17 cellular contexts compared by ENCODE assay signal in genomic region chr11:47908198-47908597, GRCh38.
DNase-seq lines count a peak whose midpoint lies in the region; ATAC-seq and TF ChIP-seq lines count a peak whose summit lies in the region.
"Had no signal": no experiment of that assay in that cellular context is flagged by ENCODE, and none has a peak within 500 bp of the region (broad histone marks: within the 10 kb centered on the region; RNA-seq: fewer than 3 reads in every experiment).

No MANE protein-coding gene starts in this region.

- WGBS in lower leg skin, 2 donors: 59 to 69% methylated on average over 5 of the region's 5 CpGs

- peak overlapping the region; percentile 28 for H3K4me3 Mint-ChIP-seq in activated B cell treated with CpG ODN at 0.5 μM for 24 hours
- H3K4me3 Mint-ChIP-seq in naive thymus-derived CD4-positive, alpha-beta T cell: no peak overlapping the region
- H3K4me3 Mint-ChIP-seq: activated naive CD8-positive, alpha-beta T cell treated with anti-CD3 and anti-CD28 coated beads, Interleukin-2, amount 10 ng/mL, durations not matched to agents 7 days and 5 days had no signal

- peak; percentile 12 for DNase-seq in M059J (ENCODE audit: low read depth)
- DNase-seq in activated B cell treated with CpG ODN at 0.5 μM for 24 hours: no peak
- DNase-seq in naive thymus-derived CD4-positive, alpha-beta T cell: no peak
- no peak for DNase-seq in lower leg skin (ENCODE audit: low spot score in 2 of 2)
- no peak for DNase-seq in NCI-H510A (lab: John Stamatoyannopoulos, UW)
- DNase-seq in NCI-H1436 treated with DMSO at 0.1 percent for 48 hours (lab: John Stamatoyannopoulos, UW): no peak
- DNase-seq: activated naive CD8-positive, alpha-beta T cell treated with anti-CD3 and anti-CD28 coated beads, Interleukin-2, amount 10 ng/mL, durations not matched to agents 7 days and 5 days; KG1; NCI-H2107; psoas muscle; RPMI8226; stimulated activated CD4-positive, alpha-beta T cell treated with anti-CD3 and anti-CD28 coated beads, Interleukin-4, amount 100 ng/mL, for 24 hours; stimulated activated naive CD8-positive, alpha-beta T cell treated with anti-CD3 and anti-CD28 coated beads, Interleukin-15, Interleukin-2, amounts not matched to agents 100 U/mL and 50 U/mL, for 24 hours had no signal

- no peak overlapping the region for H3K4me3 ChIP-seq in naive thymus-derived CD4-positive, alpha-beta T cell (ENCODE audit: low read length)
- H3K4me3 ChIP-seq in lower leg skin (ENCODE audit: low read depth, poor library complexity, severe bottlenecking): no peak overlapping the region
- H3K4me3 ChIP-seq: coronary artery, psoas muscle had no signal

- H3K4me1 ChIP-seq in naive thymus-derived CD4-positive, alpha-beta T cell (ENCODE audit: control insufficient read depth in 2 of 2, insufficient read depth in 2 of 2, low read length in 2 of 2): no peaks in the 10 kb centered on the region
- H3K4me1 ChIP-seq: psoas muscle had no signal

- H3K27me3 ChIP-seq in naive thymus-derived CD4-positive, alpha-beta T cell (ENCODE audit: control insufficient read depth in 2 of 2, insufficient read depth in 2 of 2, low read length in 2 of 2): no peaks in the 10 kb centered on the region

- H3K27ac ChIP-seq in naive thymus-derived CD4-positive, alpha-beta T cell (ENCODE audit: low read depth, low read length): no peak overlapping the region
- H3K27ac ChIP-seq: C4-2B, coronary artery, psoas muscle had no signal

- no peaks in the 10 kb centered on the region for H3K36me3 Mint-ChIP-seq in activated B cell treated with CpG ODN at 0.5 μM for 24 hours (ENCODE audit: low read depth)
- no peaks in the 10 kb centered on the region for H3K36me3 Mint-ChIP-seq in naive thymus-derived CD4-positive, alpha-beta T cell
- H3K36me3 Mint-ChIP-seq: activated naive CD8-positive, alpha-beta T cell treated with anti-CD3 and anti-CD28 coated beads, Interleukin-2, amount 10 ng/mL, durations not matched to agents 7 days and 5 days had no signal

- no peak overlapping the region for H3K27ac Mint-ChIP-seq in activated B cell treated with CpG ODN at 0.5 μM for 24 hours
- no peak overlapping the region for H3K27ac Mint-ChIP-seq in naive thymus-derived CD4-positive, alpha-beta T cell
- H3K27ac Mint-ChIP-seq: activated naive CD8-positive, alpha-beta T cell treated with anti-CD3 and anti-CD28 coated beads, Interleukin-2, amount 10 ng/mL, durations not matched to agents 7 days and 5 days had no signal

- H3K36me3 ChIP-seq in naive thymus-derived CD4-positive, alpha-beta T cell (ENCODE audit: control insufficient read depth in 2 of 3, insufficient read depth in 3 of 3, low read length in 3 of 3): no peaks in the 10 kb centered on the region

- POLR2A ChIA-PET in activated B cell treated with CpG ODN at 0.5 μM for 24 hours (lab: Charles Lee): interaction anchor here (0.7 kb wide), 1 partner anchor 52 kb away, joined by 7 read pairs; no protein-coding TSS in a partner anchor
- POLR2A ChIA-PET in naive thymus-derived CD4-positive, alpha-beta T cell (lab: Charles Lee): interaction anchor here (0.6 to 1.3 kb wide), 2 partner anchors 8 to 48 kb away, joined by 3 to 4 read pairs; no protein-coding TSS in a partner anchor

- intact Hi-C loops in activated B cell treated with CpG ODN at 0.5 μM for 24 hours (cut with micrococcal nuclease): no loop called here
- intact Hi-C loops in naive thymus-derived CD4-positive, alpha-beta T cell (cut with micrococcal nuclease): no loop called here
- intact Hi-C loops in lower leg skin (cut with DNase I; ENCODE audit: low total_unique reads): no loop called here

- TF ChIP-seq CTCF in activated B cell treated with CpG ODN at 0.5 μM for 24 hours (IDR thresholded peaks at IDR 0.05): no peak
- no peak for TF ChIP-seq CTCF in lower leg skin (IDR thresholded peaks at IDR 0.05)

- no peaks in the 10 kb centered on the region for H3K9me3 ChIP-seq in naive thymus-derived CD4-positive, alpha-beta T cell (ENCODE audit: control insufficient read depth in 2 of 3, low read length in 3 of 3)
- H3K9me3 ChIP-seq: psoas muscle had no signal

- H3K27me3 Mint-ChIP-seq in activated B cell treated with CpG ODN at 0.5 μM for 24 hours: no peaks in the 10 kb centered on the region
- peaks cover 0 to 3% (median 0%) of the 10 kb centered on the region in 5 donors for H3K27me3 Mint-ChIP-seq in naive thymus-derived CD4-positive, alpha-beta T cell

- H3K9me3 Mint-ChIP-seq in activated B cell treated with CpG ODN at 0.5 μM for 24 hours: no peaks in the 10 kb centered on the region
- H3K9me3 Mint-ChIP-seq in naive thymus-derived CD4-positive, alpha-beta T cell: no peaks in the 10 kb centered on the region

- peaks cover 29% of the 10 kb centered on the region for H3K4me1 Mint-ChIP-seq in activated B cell treated with CpG ODN at 0.5 μM for 24 hours
- H3K4me1 Mint-ChIP-seq in naive thymus-derived CD4-positive, alpha-beta T cell: peaks cover 0 to 16% (median 5%) of the 10 kb centered on the region in 7 donors

- no peak for TF ChIP-seq POLR2A in lower leg skin (IDR thresholded peaks at IDR 0.05)

- ATAC-seq in GM18858 (IDR thresholded peaks at IDR 0.05; ENCODE audit: unreplicated experiment) (peak; percentile 66), activated B cell treated with CpG ODN at 0.5 μM for 24 hours (ENCODE audit: low read depth) (no peak), HG02623 (IDR thresholded peaks at IDR 0.05; ENCODE audit: unreplicated experiment) (no peak)
- peak; percentile 27 for ATAC-seq in naive thymus-derived CD4-positive, alpha-beta T cell
- ATAC-seq: stimulated activated naive CD8-positive, alpha-beta T cell treated with anti-CD3 and anti-CD28 coated beads, Interleukin-15, Interleukin-2, amounts not matched to agents 100 U/mL and 50 U/mL, for 24 hours had no signal

- CTCF ChIA-PET in activated B cell treated with CpG ODN at 0.5 μM for 24 hours (lab: Charles Lee): no interaction called here
- CTCF ChIA-PET in naive thymus-derived CD4-positive, alpha-beta T cell (lab: Charles Lee): interaction anchor here (1.0 kb wide), 1 partner anchor 19 kb away, joined by 4 read pairs; no protein-coding TSS in a partner anchor

Comparison
In these comparisons a context has a peak if more than half of its experiments do, and no peak if none do; other contexts are left out.
1. ATAC-seq: peak in GM18858 (single experiment) and naive thymus-derived CD4-positive, alpha-beta T cell (single experiment); none in activated B cell treated with CpG ODN at 0.5 μM for 24 hours (single experiment) and HG02623 (single experiment).